ENCODE assay signal across 19 cellular contexts in the genomic region with DNA sequence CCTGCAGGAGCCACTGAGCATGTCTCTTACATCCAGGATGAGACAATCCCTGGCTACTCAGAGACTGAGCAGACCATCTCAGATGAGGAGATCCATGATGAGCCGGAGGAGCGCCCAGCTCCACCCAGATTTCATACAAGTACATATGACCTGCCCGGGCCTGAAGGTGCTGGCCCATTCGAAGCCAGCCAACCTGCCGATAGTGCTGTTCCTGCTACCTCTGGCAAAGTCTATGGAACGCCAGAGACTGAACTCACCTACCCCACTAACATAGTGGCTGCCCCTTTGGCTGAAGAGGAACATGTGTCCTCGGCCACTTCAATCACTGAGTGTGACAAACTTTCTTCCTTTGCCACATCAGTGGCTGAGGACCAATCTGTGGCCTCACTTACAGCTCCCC. TPM values are rescaled to one million over a fixed set of nuclear protein-coding genes. Genes with fewer than 3 reads are reported as not detected.
A peak's percentile ranks its signal among the peaks of the same experiment; 100 is the strongest.
DNase-seq lines count a peak whose midpoint lies in the region; ATAC-seq and TF ChIP-seq lines count a peak whose summit lies in the region.
"Had no signal": no experiment of that assay in that cellular context is flagged by ENCODE, and none has a peak within 500 bp of the region (broad histone marks: within the 10 kb centered on the region; RNA-seq: fewer than 3 reads in every experiment).

No MANE protein-coding gene starts in this region.

- POLR2A ChIA-PET in activated CD8-positive, alpha-beta T cell treated with anti-CD3 and anti-CD28 coated beads, Interleukin-2, amount 10 ng/mL, durations not matched to agents 7 days and 5 days (lab: Charles Lee) = interaction anchor here (3.1 kb wide), 1 partner anchor 12 kb away, joined by 13 read pairs; no protein-coding TSS in a partner anchor
- POLR2A ChIA-PET in activated CD8-positive, alpha-beta T cell treated with anti-CD3 and anti-CD28 coated beads for 36 hours (lab: Charles Lee) = interaction anchor here (1.1 kb wide), 1 partner anchor 9 kb away, joined by 3 read pairs; no protein-coding TSS in a partner anchor

- H3K9me3 Mint-ChIP-seq in activated CD8-positive, alpha-beta T cell treated with anti-CD3 and anti-CD28 coated beads, Interleukin-2, amount 10 ng/mL, durations not matched to agents 7 days and 5 days (ENCODE audit: insufficient read depth) = no peaks in the 10 kb centered on the region
- no peaks in the 10 kb centered on the region for H3K9me3 Mint-ChIP-seq in activated CD8-positive, alpha-beta T cell treated with anti-CD3 and anti-CD28 coated beads for 36 hours
- H3K9me3 Mint-ChIP-seq in activated T-helper 17 cell treated with anti-CD3 and anti-CD28 coated beads, Interleukin-2, amount 50 U/mL, for 72 hours = no peaks in the 10 kb centered on the region
- peaks cover 8% of the 10 kb centered on the region for H3K9me3 Mint-ChIP-seq in neural crest cell
- no peaks in the 10 kb centered on the region for H3K9me3 Mint-ChIP-seq in activated naive CD4-positive, alpha-beta T cell treated with anti-CD3 and anti-CD28 coated beads, Interleukin-2, amount 50 U/mL, for 72 hours
- H3K9me3 Mint-ChIP-seq: CD8-positive, alpha-beta T cell; HFFc6 had no signal

- H3K27ac Mint-ChIP-seq in activated CD8-positive, alpha-beta T cell treated with anti-CD3 and anti-CD28 coated beads, Interleukin-2, amount 10 ng/mL, durations not matched to agents 7 days and 5 days = peak overlapping the region; percentile 45
- no peak overlapping the region for H3K27ac Mint-ChIP-seq in activated CD8-positive, alpha-beta T cell treated with anti-CD3 and anti-CD28 coated beads for 36 hours
- H3K27ac Mint-ChIP-seq in activated T-helper 17 cell treated with anti-CD3 and anti-CD28 coated beads, Interleukin-2, amount 50 U/mL, for 72 hours = peak overlapping the region; percentile 50
- peak overlapping the region; percentile 7 for H3K27ac Mint-ChIP-seq in neural crest cell (ENCODE audit: unreplicated experiment)
- H3K27ac Mint-ChIP-seq in activated naive CD4-positive, alpha-beta T cell treated with anti-CD3 and anti-CD28 coated beads, Interleukin-2, amount 50 U/mL, for 72 hours = peak overlapping the region in 1 of 2 donors; percentile 47
- H3K27ac Mint-ChIP-seq: B cell; CD8-positive, alpha-beta T cell; HFFc6 had no signal

- ATAC-seq in activated CD8-positive, alpha-beta T cell treated with anti-CD3 and anti-CD28 coated beads, Interleukin-2, amount 10 ng/mL, durations not matched to agents 7 days and 5 days = no peak
- ATAC-seq in activated CD8-positive, alpha-beta T cell treated with anti-CD3 and anti-CD28 coated beads for 36 hours = no peak
- no peak for ATAC-seq in activated T-helper 17 cell treated with anti-CD3 and anti-CD28 coated beads, Interleukin-2, amount 50 U/mL, for 72 hours (replicated peaks)
- ATAC-seq in activated naive CD4-positive, alpha-beta T cell treated with anti-CD3 and anti-CD28 coated beads, Interleukin-2, amount 50 U/mL, for 72 hours = no peak
- no peak for ATAC-seq in HG02678 (IDR thresholded peaks at IDR 0.05; ENCODE audit: unreplicated experiment)
- ATAC-seq in HG03039 (IDR thresholded peaks at IDR 0.05; ENCODE audit: unreplicated experiment) = no peak
- ATAC-seq: CD8-positive, alpha-beta T cell had no signal

- no peak overlapping the region for H3K4me3 Mint-ChIP-seq in activated CD8-positive, alpha-beta T cell treated with anti-CD3 and anti-CD28 coated beads, Interleukin-2, amount 10 ng/mL, durations not matched to agents 7 days and 5 days
- H3K4me3 Mint-ChIP-seq in activated CD8-positive, alpha-beta T cell treated with anti-CD3 and anti-CD28 coated beads for 36 hours = no peak overlapping the region
- H3K4me3 Mint-ChIP-seq in activated T-helper 17 cell treated with anti-CD3 and anti-CD28 coated beads, Interleukin-2, amount 50 U/mL, for 72 hours = no peak overlapping the region
- no peak overlapping the region for H3K4me3 Mint-ChIP-seq in neural crest cell
- H3K4me3 Mint-ChIP-seq: B cell; CD8-positive, alpha-beta T cell; HFFc6 had no signal

- peaks cover 22% of the 10 kb centered on the region for H3K4me1 Mint-ChIP-seq in activated CD8-positive, alpha-beta T cell treated with anti-CD3 and anti-CD28 coated beads, Interleukin-2, amount 10 ng/mL, durations not matched to agents 7 days and 5 days (ENCODE audit: low read depth)
- H3K4me1 Mint-ChIP-seq in activated CD8-positive, alpha-beta T cell treated with anti-CD3 and anti-CD28 coated beads for 36 hours (ENCODE audit: low read depth) = peaks cover 9% of the 10 kb centered on the region
- peaks cover 10% of the 10 kb centered on the region for H3K4me1 Mint-ChIP-seq in activated T-helper 17 cell treated with anti-CD3 and anti-CD28 coated beads, Interleukin-2, amount 50 U/mL, for 72 hours
- peaks cover 21% of the 10 kb centered on the region for H3K4me1 Mint-ChIP-seq in neural crest cell

- no peak for TF ChIP-seq CTCF in activated CD8-positive, alpha-beta T cell treated with anti-CD3 and anti-CD28 coated beads for 36 hours (IDR thresholded peaks at IDR 0.05)
- TF ChIP-seq CTCF in neural crest cell (conservative IDR thresholded peaks at IDR 0.05) = no peak

- intact Hi-C loops in activated CD8-positive, alpha-beta T cell treated with anti-CD3 and anti-CD28 coated beads for 36 hours (cut with micrococcal nuclease) = no loop called here

- no peak for DNase-seq in activated CD8-positive, alpha-beta T cell treated with anti-CD3 and anti-CD28 coated beads, Interleukin-2, amount 10 ng/mL, durations not matched to agents 7 days and 5 days
- no peak for DNase-seq in activated CD8-positive, alpha-beta T cell treated with anti-CD3 and anti-CD28 coated beads for 36 hours
- DNase-seq in neural crest cell (ENCODE audit: low read depth, low spot score) = no peak
- no peak for DNase-seq in activated naive CD4-positive, alpha-beta T cell treated with anti-CD3 and anti-CD28 coated beads, Interleukin-2, amount 50 U/mL, for 72 hours (ENCODE audit: low spot score in 2 of 2)
- no peak for DNase-seq in CD1c-positive myeloid dendritic cell (ENCODE audit: extremely low spot score)
- DNase-seq: C1 segment of cervical spinal cord; Caco-2; CD4-positive, CD25-positive, alpha-beta regulatory T cell; DMS153; DMS79; EL; GDM1; GOT3; HFFc6 had no signal

- H3K27me3 Mint-ChIP-seq in activated CD8-positive, alpha-beta T cell treated with anti-CD3 and anti-CD28 coated beads, Interleukin-2, amount 10 ng/mL, durations not matched to agents 7 days and 5 days (ENCODE audit: low read depth) = peaks cover 10% of the 10 kb centered on the region
- H3K27me3 Mint-ChIP-seq in activated CD8-positive, alpha-beta T cell treated with anti-CD3 and anti-CD28 coated beads for 36 hours = peaks cover 5% of the 10 kb centered on the region
- no peaks in the 10 kb centered on the region for H3K27me3 Mint-ChIP-seq in activated T-helper 17 cell treated with anti-CD3 and anti-CD28 coated beads, Interleukin-2, amount 50 U/mL, for 72 hours
- no peaks in the 10 kb centered on the region for H3K27me3 Mint-ChIP-seq in neural crest cell (ENCODE audit: low read depth)

- CTCF ChIA-PET in activated CD8-positive, alpha-beta T cell treated with anti-CD3 and anti-CD28 coated beads, Interleukin-2, amount 10 ng/mL, durations not matched to agents 7 days and 5 days (lab: Charles Lee) = interaction anchor here (0.9 to 2.5 kb wide), 2 partner anchors 12 to 40 kb away, joined by 3 to 10 read pairs; no protein-coding TSS in a partner anchor
- CTCF ChIA-PET in activated CD8-positive, alpha-beta T cell treated with anti-CD3 and anti-CD28 coated beads for 36 hours (lab: Charles Lee) = interaction anchor here (0.9 to 2.3 kb wide), 2 partner anchors 10 to 148 kb away, joined by 3 to 16 read pairs; no protein-coding TSS in a partner anchor

- no peaks in the 10 kb centered on the region for H3K36me3 Mint-ChIP-seq in activated CD8-positive, alpha-beta T cell treated with anti-CD3 and anti-CD28 coated beads, Interleukin-2, amount 10 ng/mL, durations not matched to agents 7 days and 5 days (ENCODE audit: low read depth)
- no peaks in the 10 kb centered on the region for H3K36me3 Mint-ChIP-seq in activated CD8-positive, alpha-beta T cell treated with anti-CD3 and anti-CD28 coated beads for 36 hours (ENCODE audit: low read depth)
- no peaks in the 10 kb centered on the region for H3K36me3 Mint-ChIP-seq in activated T-helper 17 cell treated with anti-CD3 and anti-CD28 coated beads, Interleukin-2, amount 50 U/mL, for 72 hours (ENCODE audit: low read depth)
- peaks cover 57% of the 10 kb centered on the region for H3K36me3 Mint-ChIP-seq in neural crest cell (ENCODE audit: low read depth)
- no peaks in the 10 kb centered on the region for H3K36me3 Mint-ChIP-seq in activated naive CD4-positive, alpha-beta T cell treated with anti-CD3 and anti-CD28 coated beads, Interleukin-2, amount 50 U/mL, for 72 hours
- H3K36me3 Mint-ChIP-seq: CD4-positive, CD25-positive, alpha-beta regulatory T cell; CD8-positive, alpha-beta T cell had no signal

RNA-seq across cellular contexts. Expression of a gene that starts 6.2 kb away (rescaled TPM):
- total RNA-seq in activated CD8-positive, alpha-beta T cell treated with anti-CD3 and anti-CD28 coated beads, Interleukin-2, amount 10 ng/mL, durations not matched to agents 7 days and 5 days = 1 to 10 TPM; 5.3 to 5.6 TPM
- under 1 TPM; 0.78 to 0.86 TPM for total RNA-seq in activated CD8-positive, alpha-beta T cell treated with anti-CD3 and anti-CD28 coated beads for 36 hours
- 1 to 10 TPM; 1.7 to 3.5 TPM for total RNA-seq in activated T-helper 17 cell treated with anti-CD3 and anti-CD28 coated beads, Interleukin-2, amount 50 U/mL, for 72 hours
- total RNA-seq in neural crest cell = 24.3 and 25.2 TPM in 2 replicates
- 1 to 10 TPM in 1 of 2 donors, under 1 TPM in 1; 0.84 to 1.4 TPM for total RNA-seq in activated naive CD4-positive, alpha-beta T cell treated with anti-CD3 and anti-CD28 coated beads, Interleukin-2, amount 50 U/mL, for 72 hours

RNA-seq across cellular contexts. Expression of a gene that starts 30.7 kb away (rescaled TPM):
- total RNA-seq in activated CD8-positive, alpha-beta T cell treated with anti-CD3 and anti-CD28 coated beads, Interleukin-2, amount 10 ng/mL, durations not matched to agents 7 days and 5 days = 10 to 100 TPM; 24.3 to 27.3 TPM
- total RNA-seq in activated CD8-positive, alpha-beta T cell treated with anti-CD3 and anti-CD28 coated beads for 36 hours = 10 to 100 TPM; 20.6 to 23.0 TPM
- 10 to 100 TPM; 29.9 to 30.9 TPM for total RNA-seq in activated T-helper 17 cell treated with anti-CD3 and anti-CD28 coated beads, Interleukin-2, amount 50 U/mL, for 72 hours
- total RNA-seq in neural crest cell = 99.5 and 103 TPM in 2 replicates
- 10 to 100 TPM; 24.0 to 35.9 TPM for total RNA-seq in activated naive CD4-positive, alpha-beta T cell treated with anti-CD3 and anti-CD28 coated beads, Interleukin-2, amount 50 U/mL, for 72 hours
